ENCODE assay signal across 16 cellular contexts in the genomic region with DNA sequence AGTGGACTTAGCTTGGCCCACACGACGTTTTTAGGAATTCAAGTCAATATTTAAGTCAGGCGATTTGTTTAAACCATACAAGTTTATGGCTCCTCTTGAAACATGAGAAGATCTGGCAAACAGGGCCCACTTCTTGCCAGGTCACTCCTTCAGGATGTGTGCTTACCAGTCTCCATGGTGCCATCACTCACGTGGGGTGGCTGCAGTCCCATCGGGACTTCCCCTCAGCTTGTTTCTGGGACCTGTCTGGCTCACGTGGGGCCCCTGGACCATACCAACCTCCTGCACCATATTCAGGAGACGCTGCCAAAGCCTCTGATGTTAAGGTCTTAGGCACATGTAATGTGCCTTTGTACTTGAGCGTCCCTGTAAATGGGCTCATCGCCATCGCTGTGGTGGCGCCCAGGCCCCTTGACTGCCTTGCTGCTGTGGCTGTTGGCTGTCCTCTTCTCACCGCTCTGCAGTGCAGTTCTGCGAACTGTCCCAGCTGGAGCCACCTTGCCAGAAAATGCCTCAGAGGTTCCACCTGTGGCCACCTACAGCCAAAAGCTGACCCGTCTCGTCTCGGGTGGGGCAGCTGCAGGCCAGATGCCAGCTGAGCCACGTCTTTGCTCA. TPM values are rescaled to one million over a fixed set of nuclear protein-coding genes. Genes with fewer than 3 reads are reported as not detected.
DNase-seq lines count a peak whose midpoint lies in the region; ATAC-seq and TF ChIP-seq lines count a peak whose summit lies in the region.
"Had no signal": no experiment of that assay in that cellular context is flagged by ENCODE, and none has a peak within 500 bp of the region (broad histone marks: within the 10 kb centered on the region; RNA-seq: fewer than 3 reads in every experiment).

No MANE protein-coding gene starts in this region.

- H3K4me3 ChIP-seq in IMR-90 (ENCODE audit: insufficient read depth, low read depth, low read length) = no peak overlapping the region
- H3K4me3 ChIP-seq in prostate gland = no peak overlapping the region
- no peak overlapping the region for H3K4me3 ChIP-seq in endodermal cell (ENCODE audit: low read length)
- H3K4me3 ChIP-seq: PC-9 had no signal

- H3K36me3 Mint-ChIP-seq in endodermal cell (ENCODE audit: low read depth) = peaks cover 89% of the 10 kb centered on the region

- TF ChIP-seq POLR2A in IMR-90 (IDR thresholded peaks at IDR 0.05; ENCODE audit: low read depth, low read length) (no peak), prostate gland (IDR thresholded peaks at IDR 0.05) (no peak)

- no peak overlapping the region for H3K56ac ChIP-seq in IMR-90 (ENCODE audit: extremely low read depth, insufficient read depth, low read length)

- H2AK5ac ChIP-seq in IMR-90 (ENCODE audit: low read depth, low read length) = no peak overlapping the region

- H3K23ac ChIP-seq in IMR-90 (ENCODE audit: low read depth, low read length) = no peak overlapping the region

- H3K9ac ChIP-seq in IMR-90 (ENCODE audit: low read depth, low read length) (no peak overlapping the region), endodermal cell (ENCODE audit: extremely low read depth, low read length, poor library complexity, severe bottlenecking) (no peak overlapping the region)

- no peak overlapping the region for H3K14ac ChIP-seq in IMR-90 (replicated peaks; ENCODE audit: low read depth, low read length)

- TF ChIP-seq CTCF in C4-2B (conservative IDR thresholded peaks at IDR 0.05) = no peak
- no peak for TF ChIP-seq CTCF in IMR-90 (conservative IDR thresholded peaks at IDR 0.05; ENCODE audit: low read depth, low read length)
- TF ChIP-seq CTCF in RWPE1 (conservative IDR thresholded peaks at IDR 0.05; ENCODE audit: low read depth) = no peak
- no peak for TF ChIP-seq CTCF in prostate gland (IDR thresholded peaks at IDR 0.05)
- no peak for TF ChIP-seq CTCF in endodermal cell (conservative IDR thresholded peaks at IDR 0.05)

- H3K36me3 ChIP-seq in IMR-90 (ENCODE audit: control insufficient read depth, insufficient read depth, low read length) (peaks cover 33% of the 10 kb centered on the region), prostate gland (no peaks in the 10 kb centered on the region), endodermal cell (ENCODE audit: control insufficient read depth, insufficient read depth, low read length) (peaks cover 73% of the 10 kb centered on the region)

- H3K4me1 Mint-ChIP-seq in endodermal cell = peaks cover 2% of the 10 kb centered on the region

- H4K20me1 ChIP-seq in IMR-90 (ENCODE audit: insufficient read depth, low read length) = no peaks in the 10 kb centered on the region

- no peak overlapping the region for H3K4me3 Mint-ChIP-seq in endodermal cell
- H3K4me3 Mint-ChIP-seq: CD4-positive, alpha-beta memory T cell; H9 had no signal

- no peak overlapping the region for H3K4me2 ChIP-seq in IMR-90 (ENCODE audit: low read depth, low read length)
- H3K4me2 ChIP-seq: PC-9 had no signal

- H3K4me1 ChIP-seq in IMR-90 (ENCODE audit: control insufficient read depth, insufficient read depth, low read length) (peaks cover 2% of the 10 kb centered on the region; the same call in 1 of the 2 replicates), prostate gland (replicated peaks) (peaks cover 7% of the 10 kb centered on the region), endodermal cell (ENCODE audit: control insufficient read depth, insufficient read depth, low read length) (no peaks in the 10 kb centered on the region)
- H3K4me1 ChIP-seq: BE2C had no signal

- no peak for ATAC-seq in IMR-90 (ENCODE audit: low read depth)
- no peak for ATAC-seq in HG03139 (IDR thresholded peaks at IDR 0.05; ENCODE audit: unreplicated experiment)
- ATAC-seq in HG03097 (IDR thresholded peaks at IDR 0.05; ENCODE audit: low FRiP score, unreplicated experiment) = no peak

- no peak overlapping the region for H2BK5ac ChIP-seq in IMR-90 (ENCODE audit: low read depth, low read length, poor library complexity, severe bottlenecking)

- H2AK9ac ChIP-seq in IMR-90 (replicated peaks; ENCODE audit: low read depth, low read length, poor library complexity) = peak overlapping the region; percentile 25

- no peaks in the 10 kb centered on the region for H3K9me3 ChIP-seq in IMR-90 (ENCODE audit: control insufficient read depth, insufficient read depth, low read length)
- H3K9me3 ChIP-seq in prostate gland = no peaks in the 10 kb centered on the region
- no peaks in the 10 kb centered on the region for H3K9me3 ChIP-seq in endodermal cell (ENCODE audit: control insufficient read depth, low read length)
- H3K9me3 ChIP-seq: BE2C had no signal

- TF ChIP-seq RAD21 in IMR-90 (IDR thresholded peaks at IDR 0.05; ENCODE audit: low read length) = no peak

- H2AFZ ChIP-seq in IMR-90 (replicated peaks; ENCODE audit: low read length, poor library complexity) = no peak overlapping the region
- H2AFZ ChIP-seq: PC-9 had no signal

- H3K4ac ChIP-seq in IMR-90 (ENCODE audit: low read depth, low read length) = no peak overlapping the region

- no peak overlapping the region for H4K5ac ChIP-seq in IMR-90 (ENCODE audit: low read depth, low read length)

- no peak overlapping the region for H4K8ac ChIP-seq in IMR-90 (ENCODE audit: low read depth in 2 of 2, low read length in 2 of 2)

- no peak overlapping the region for H2BK120ac ChIP-seq in IMR-90 (ENCODE audit: low read depth, low read length)

- dilution Hi-C loops in IMR-90 (cut with HindIII; ENCODE audit: low sequenced_read_pairs, unreplicated experiment) = no loop called here

- peaks cover 3 to 5% of the 10 kb centered on the region in 2 experiments; a peak in 3 of 4 replicates for H3K79me1 ChIP-seq in IMR-90 (ENCODE audit: low read depth in 1 of 2, low read length in 2 of 2)

- CTCF ChIA-PET in IMR-90 (lab: Yijun Ruan, JAX) (no interaction called here), RWPE1 (lab: Yijun Ruan, JAX) (interaction anchor here (0.6 kb wide), 1 partner anchor 62 kb away, joined by 5 read pairs; no protein-coding TSS in a partner anchor)

- H4K91ac ChIP-seq in IMR-90 (ENCODE audit: insufficient read depth, low read depth, low read length) = no peak overlapping the region

- no peak overlapping the region for H2BK15ac ChIP-seq in IMR-90 (ENCODE audit: low read depth, low read length)

- H3K27ac ChIP-seq in C4-2B (peak overlapping the region; percentile 71), IMR-90 (ENCODE audit: insufficient read depth, low read length) (no peak overlapping the region), RWPE1 (peak overlapping the region; percentile 15; the same call in 1 of the 2 replicates), prostate gland (peak overlapping the region; percentile 50 to 63), endodermal cell (ENCODE audit: low read depth, low read length) (no peak overlapping the region)
- H3K27ac ChIP-seq: PC-9 had no signal

- 98% methylated on average over 11 of the region's 17 CpGs; no CpG with 5 or more reads in 1 of the 2 experiments for WGBS in IMR-90 (ENCODE audit: extremely low coverage in 2 of 2, insufficient read length in 1 of 2), 2 experiments
- WGBS in prostate gland = 49% methylated on average over 17 of the region's 17 CpGs
- 93 to 97% methylated on average over 16 to 17 of the region's 17 CpGs for WGBS in endodermal cell (ENCODE audit: insufficient coverage in 1 of 2, insufficient read length in 1 of 2), 2 experiments

- no peaks in the 10 kb centered on the region for H3K27me3 Mint-ChIP-seq in endodermal cell (ENCODE audit: insufficient read depth)
- H3K27me3 Mint-ChIP-seq: CD4-positive, alpha-beta memory T cell had no signal

- no TSS peak for BruUV-seq in IMR-90 (replicated peaks; lab: Mats Ljungman, UMichigan)

- intact Hi-C loops in IMR-90 (cut with micrococcal nuclease) = no loop called here
- intact Hi-C loops in prostate gland (cut with DNase I) = no loop called here

- H2BK20ac ChIP-seq in IMR-90 (ENCODE audit: low read depth, low read length) = no peak overlapping the region

- no peak overlapping the region for H3K18ac ChIP-seq in IMR-90 (ENCODE audit: low read depth, low read length)

- DNase-seq in IMR-90 (no peak), RWPE1 (ENCODE audit: low spot score) (no peak), prostate gland (ENCODE audit: low spot score) (peak; percentile 95), endodermal cell (no peak)
- DNase-seq: BE2C; CD4-positive, alpha-beta memory T cell; H9; KG1; NCI-H1105; NCI-H1694; NCI-H446; NCI-H69; PC-9 had no signal

- in situ Hi-C loops in IMR-90 (cut with MboI; ENCODE audit: low sequenced_read_pairs) = no loop called here

- no peak overlapping the region for H3K27ac Mint-ChIP-seq in endodermal cell

- no peaks in the 10 kb centered on the region for H3K27me3 ChIP-seq in IMR-90 (ENCODE audit: control insufficient read depth, insufficient read depth, low read length)
- no peaks in the 10 kb centered on the region for H3K27me3 ChIP-seq in prostate gland (replicated peaks; ENCODE audit: insufficient read depth)
- no peaks in the 10 kb centered on the region for H3K27me3 ChIP-seq in endodermal cell (ENCODE audit: control insufficient read depth, insufficient read depth, low read length, poor library complexity, severe bottlenecking)
- H3K27me3 ChIP-seq: BE2C had no signal

- H3K9me1 ChIP-seq in IMR-90 (ENCODE audit: insufficient read depth, low read length) = peaks cover 4% of the 10 kb centered on the region; the same call in 1 of the 2 replicates

- no peaks in the 10 kb centered on the region for H3K9me3 Mint-ChIP-seq in endodermal cell
- H3K9me3 Mint-ChIP-seq: CD4-positive, alpha-beta memory T cell; H9 had no signal

- POLR2A ChIA-PET in IMR-90 (lab: Charles Lee; ENCODE audit: unreplicated experiment) = no interaction called here
- POLR2A ChIA-PET in RWPE1 (lab: Yijun Ruan, JAX; ENCODE audit: low non-redundant PET) = no interaction called here

RNA-seq across cellular contexts. Expression of gene MCM2, which starts 8.9 kb away (rescaled TPM):
- total RNA-seq in IMR-90 (2012; rRNA removed) (68.0 and 73.8 TPM in 2 replicates), prostate gland (10 to 100 TPM; 30.9 to 34.7 TPM), endodermal cell (10 to 100 TPM; 91.5 to 95.9 TPM)
- polyA plus RNA-seq in IMR-90 (2012; rRNA removed) = 32.3 and 34.5 TPM in 2 replicates
- polyA plus RNA-seq in IMR-90 (2012; cell fraction: cytosol; rRNA removed) = 23.1 and 27.5 TPM in 2 replicates
- 20.7 and 41.8 TPM in 2 replicates for polyA plus RNA-seq in IMR-90 (2012; cell fraction: nucleus; rRNA removed; ENCODE audit: low replicate concordance)
- polyA plus RNA-seq in endodermal cell (2013, experiment 1 of 2) = 106 TPM
- 92.1 TPM for polyA plus RNA-seq in endodermal cell (2013, experiment 2 of 2)

RNA-seq across cellular contexts. Expression of gene TPRA1, which starts 16.6 kb away (rescaled TPM):
- 15.3 and 17.9 TPM in 2 replicates for total RNA-seq in IMR-90 (2012; rRNA removed)
- 40.1 and 40.3 TPM in 2 replicates for polyA plus RNA-seq in IMR-90 (2012; rRNA removed)
- polyA plus RNA-seq in IMR-90 (2012; cell fraction: cytosol; rRNA removed) = 26.3 and 64.4 TPM in 2 replicates
- polyA plus RNA-seq in IMR-90 (2012; cell fraction: nucleus; rRNA removed; ENCODE audit: low replicate concordance) = 39.8 and 124 TPM in 2 replicates
- total RNA-seq in prostate gland = 10 to 100 TPM; 46.6 to 73.1 TPM
- 10 to 100 TPM; 22.9 TPM for total RNA-seq in endodermal cell
- 18.2 TPM for polyA plus RNA-seq in endodermal cell (2013, experiment 1 of 2)
- polyA plus RNA-seq in endodermal cell (2013, experiment 2 of 2) = 15.9 TPM

RNA-seq across cellular contexts. Expression of gene PODXL2, which starts 21.9 kb away (rescaled TPM):
- total RNA-seq in IMR-90 (2012; rRNA removed) (1.6 and 1.7 TPM in 2 replicates), prostate gland (10 to 100 TPM; 63.9 to 73.7 TPM), endodermal cell (10 to 100 TPM; 11.8 to 16.5 TPM)
- 5.4 and 5.8 TPM in 2 replicates for polyA plus RNA-seq in IMR-90 (2012; rRNA removed)
- 2.9 and 6.6 TPM in 2 replicates for polyA plus RNA-seq in IMR-90 (2012; cell fraction: cytosol; rRNA removed)
- 2.4 and 3.5 TPM in 2 replicates for polyA plus RNA-seq in IMR-90 (2012; cell fraction: nucleus; rRNA removed; ENCODE audit: low replicate concordance)
- 49.2 TPM for polyA plus RNA-seq in endodermal cell (2013, experiment 1 of 2)
- 46.8 TPM for polyA plus RNA-seq in endodermal cell (2013, experiment 2 of 2)

Comparison
In these comparisons a context has a peak if more than half of its experiments do, and no peak if none do; other contexts are left out.
1. H3K27ac ChIP-seq: peak in C4-2B (single experiment), RWPE1 (single experiment) and prostate gland (2 of 2); none in IMR-90 (single experiment) and endodermal cell (single experiment).